ENCODE assay signal across 14 cellular contexts in the genomic region with DNA sequence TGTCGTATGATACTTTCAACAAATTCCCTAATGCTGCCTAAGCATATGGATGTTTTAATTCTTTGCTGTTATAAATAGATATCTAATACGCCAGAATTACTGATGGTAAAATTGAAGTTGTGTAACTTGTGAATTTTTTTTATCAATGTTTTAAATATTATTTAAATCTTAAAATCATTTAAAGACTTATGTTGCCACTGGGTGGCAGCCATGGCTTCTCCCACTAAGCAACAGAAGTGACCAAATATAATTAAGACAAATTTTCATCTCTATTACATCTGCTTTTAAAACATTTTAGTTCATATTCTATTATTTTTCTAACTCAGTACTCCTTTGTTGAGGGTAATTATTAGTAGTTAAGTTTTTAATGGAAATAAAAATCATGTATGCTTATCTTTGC. TPM values are rescaled to one million over a fixed set of nuclear protein-coding genes. Genes with fewer than 3 reads are reported as not detected.
DNase-seq lines count a peak whose midpoint lies in the region; ATAC-seq, FAIRE-seq and TF ChIP-seq lines count a peak whose summit lies in the region.
"Had no signal": no experiment of that assay in that cellular context is flagged by ENCODE, and none has a peak within 500 bp of the region (broad histone marks: within the 10 kb centered on the region; RNA-seq: fewer than 3 reads in every experiment).

No MANE protein-coding gene starts in this region.

- H3K36me3 ChIP-seq in DND-41 (ENCODE audit: insufficient read depth, low read length) = peaks cover 23% of the 10 kb centered on the region
- peaks cover 4% of the 10 kb centered on the region; the same call in 1 of the 2 replicates for H3K36me3 ChIP-seq in MM.1S (replicated peaks; ENCODE audit: insufficient read depth, low read length)
- H3K36me3 ChIP-seq in pancreas = no peaks in the 10 kb centered on the region
- H3K36me3 ChIP-seq in CD8-positive, alpha-beta memory T cell (ENCODE audit: insufficient read depth, low read length) = peaks cover 13% of the 10 kb centered on the region

- TF ChIP-seq CTCF in DND-41 (IDR thresholded peaks at IDR 0.05; ENCODE audit: borderline replicate concordance, extremely low read depth, low read length, poor library complexity, severe bottlenecking) = peak; percentile 16
- TF ChIP-seq CTCF in MM.1S (IDR thresholded peaks at IDR 0.05; ENCODE audit: low read length) = peak; percentile 8
- TF ChIP-seq CTCF in dorsolateral prefrontal cortex (IDR thresholded peaks at IDR 0.05 in 54 of 56, conservative IDR thresholded peaks at IDR 0.05 in 2 of 56; ENCODE audit: low read depth in 1 of 56, partially characterized antibody in 56 of 56) = peak in 39 of 56 donors; percentile 10 to 55 (median 31)
- TF ChIP-seq CTCF in pancreas (IDR thresholded peaks at IDR 0.05) = peak in 1 of 4 donors; percentile 15

- H3K4me1 Mint-ChIP-seq in CD8-positive, alpha-beta memory T cell = peaks cover 27 to 47% (median 44%) of the 10 kb centered on the region in 3 donors

- H3K4me3 Mint-ChIP-seq in CD8-positive, alpha-beta memory T cell = no peak overlapping the region
- H3K4me3 Mint-ChIP-seq: activated CD4-positive, alpha-beta T cell treated with anti-CD3 and anti-CD28 coated beads for 36 hours; activated T-cell treated with anti-CD3 and anti-CD28 coated beads, Interleukin-2, amount 50 U/mL, for 72 hours; effector memory CD8-positive, alpha-beta T cell had no signal

- H2AFZ ChIP-seq in DND-41 (ENCODE audit: low read depth, low read length) = no peak overlapping the region
- no peak overlapping the region for H2AFZ ChIP-seq in MM.1S (ENCODE audit: low read length)

- H3K4me3 ChIP-seq in DND-41 (ENCODE audit: low read depth in 1 of 2, low read length in 2 of 2) = no peak overlapping the region
- H3K4me3 ChIP-seq in MM.1S (ENCODE audit: low read length) = no peak overlapping the region
- no peak overlapping the region for H3K4me3 ChIP-seq in dorsolateral prefrontal cortex
- H3K4me3 ChIP-seq in pancreas = no peak overlapping the region
- no peak overlapping the region for H3K4me3 ChIP-seq in CD8-positive, alpha-beta memory T cell (ENCODE audit: low read length)

- no peak overlapping the region for H3K27ac Mint-ChIP-seq in CD8-positive, alpha-beta memory T cell
- H3K27ac Mint-ChIP-seq: activated CD4-positive, alpha-beta T cell treated with anti-CD3 and anti-CD28 coated beads for 36 hours; activated T-cell treated with anti-CD3 and anti-CD28 coated beads, Interleukin-2, amount 50 U/mL, for 72 hours had no signal

- H3K9ac ChIP-seq in DND-41 (ENCODE audit: low read depth, low read length) (no peak overlapping the region), MM.1S (ENCODE audit: low read length) (no peak overlapping the region)

- H3K79me2 ChIP-seq in DND-41 (ENCODE audit: insufficient read depth, low read length) = peaks cover 12% of the 10 kb centered on the region; the same call in 1 of the 2 replicates
- no peaks in the 10 kb centered on the region for H3K79me2 ChIP-seq in MM.1S (ENCODE audit: low read length)

- no peaks in the 10 kb centered on the region for H3K9me2 ChIP-seq in MM.1S (replicated peaks; ENCODE audit: insufficient read depth, low read length)

- H3K4me2 ChIP-seq in DND-41 (ENCODE audit: insufficient read depth, low read length) (no peak overlapping the region), MM.1S (ENCODE audit: low read depth, low read length) (no peak overlapping the region)

- H3K27me3 ChIP-seq in DND-41 (ENCODE audit: insufficient read depth, low read length, poor library complexity) = no peaks in the 10 kb centered on the region
- H3K27me3 ChIP-seq in MM.1S (replicated peaks; ENCODE audit: insufficient read depth, low read length) = no peaks in the 10 kb centered on the region
- no peaks in the 10 kb centered on the region for H3K27me3 ChIP-seq in dorsolateral prefrontal cortex
- no peaks in the 10 kb centered on the region for H3K27me3 ChIP-seq in pancreas
- H3K27me3 ChIP-seq in CD8-positive, alpha-beta memory T cell (ENCODE audit: insufficient read depth, low read length, poor library complexity, severe bottlenecking) = no peaks in the 10 kb centered on the region

- POLR2A ChIA-PET in CD8-positive, alpha-beta memory T cell (lab: Charles Lee) = no interaction called here

- 88 to 94% methylated on average over 2 of the region's 2 CpGs for WGBS in pancreas, 2 donors

- H3K36me3 Mint-ChIP-seq in CD8-positive, alpha-beta memory T cell = peaks cover 5 to 31% (median 17%) of the 10 kb centered on the region in 3 donors

- no peaks in the 10 kb centered on the region; the same call in 1 of the 2 replicates for H4K20me1 ChIP-seq in DND-41 (ENCODE audit: insufficient read depth, low read length)
- no peaks in the 10 kb centered on the region for H4K20me1 ChIP-seq in MM.1S (ENCODE audit: insufficient read depth, low read length)

- H3K4me1 ChIP-seq in DND-41 (ENCODE audit: insufficient read depth, low read length) = no peaks in the 10 kb centered on the region
- peaks cover 16% of the 10 kb centered on the region; the same call in 1 of the 2 replicates for H3K4me1 ChIP-seq in MM.1S (ENCODE audit: low read length)
- H3K4me1 ChIP-seq in pancreas = peaks cover 0 to 5% (median 0%) of the 10 kb centered on the region in 3 donors
- peaks cover 3% of the 10 kb centered on the region for H3K4me1 ChIP-seq in CD8-positive, alpha-beta memory T cell (ENCODE audit: insufficient read depth, low read length)

- CTCF ChIA-PET in CD8-positive, alpha-beta memory T cell (lab: Charles Lee) = interaction anchor here (1.2 kb wide), 1 partner anchor 64 kb away, joined by 5 read pairs; no protein-coding TSS in a partner anchor

- no peaks in the 10 kb centered on the region for H3F3A ChIP-seq in MM.1S (ENCODE audit: insufficient read depth, low read length)

- no peaks in the 10 kb centered on the region for H3K9me3 ChIP-seq in DND-41 (ENCODE audit: insufficient read depth, low read length, severe bottlenecking)
- no peaks in the 10 kb centered on the region for H3K9me3 ChIP-seq in MM.1S (replicated peaks; ENCODE audit: insufficient read depth, low read length)
- H3K9me3 ChIP-seq in pancreas = no peaks in the 10 kb centered on the region
- H3K9me3 ChIP-seq in CD8-positive, alpha-beta memory T cell (ENCODE audit: low read length) = no peaks in the 10 kb centered on the region

- H3K27ac ChIP-seq in DND-41 (ENCODE audit: low read length) = no peak overlapping the region
- no peak overlapping the region for H3K27ac ChIP-seq in MM.1S (ENCODE audit: low read length)
- no peak overlapping the region for H3K27ac ChIP-seq in dorsolateral prefrontal cortex
- no peak overlapping the region for H3K27ac ChIP-seq in pancreas
- H3K27ac ChIP-seq in CD8-positive, alpha-beta memory T cell (ENCODE audit: low read depth, low read length) = no peak overlapping the region

- intact Hi-C loops in dorsolateral prefrontal cortex (cut with DNase I) = loop anchor here (5.0 kb wide), 1 partner anchor 63 kb away; no protein-coding TSS in a partner anchor
- intact Hi-C loops in pancreas (cut with DNase I) = no loop called here

- FAIRE-seq in pancreas (lab: Jason Lieb, UNC) = peak; percentile 81

- no peak for DNase-seq in DND-41
- no peak for DNase-seq in MM.1S
- DNase-seq in dorsolateral prefrontal cortex = no peak
- DNase-seq in pancreas = no peak
- no peak for DNase-seq in GOT3 (lab: John Stamatoyannopoulos, UW)
- DNase-seq in CD8-positive, alpha-beta memory T cell = no peak
- no peak for DNase-seq in NCI-H1930 (lab: John Stamatoyannopoulos, UW)
- DNase-seq: activated CD4-positive, alpha-beta T cell treated with anti-CD3 and anti-CD28 coated beads for 36 hours; activated T-cell treated with anti-CD3 and anti-CD28 coated beads, Interleukin-2, amount 50 U/mL, for 72 hours; anterior cingulate cortex; effector memory CD8-positive, alpha-beta T cell; H7; NCI-H1417 treated with DMSO at 0.1 percent for 48 hours; right cardiac atrium had no signal

- no peaks in the 10 kb centered on the region for H3K9me3 Mint-ChIP-seq in CD8-positive, alpha-beta memory T cell
- H3K9me3 Mint-ChIP-seq: activated T-cell treated with anti-CD3 and anti-CD28 coated beads, Interleukin-2, amount 50 U/mL, for 72 hours; effector memory CD8-positive, alpha-beta T cell had no signal

- ATAC-seq in DND-41 (ENCODE audit: insufficient read depth, low read depth) = no peak
- ATAC-seq in pancreas = no peak
- ATAC-seq: activated CD4-positive, alpha-beta T cell treated with anti-CD3 and anti-CD28 coated beads for 36 hours; activated T-cell treated with anti-CD3 and anti-CD28 coated beads, Interleukin-2, amount 50 U/mL, for 72 hours; effector memory CD8-positive, alpha-beta T cell; right cardiac atrium had no signal

- H3K27me3 Mint-ChIP-seq in CD8-positive, alpha-beta memory T cell = no peaks in the 10 kb centered on the region
- H3K27me3 Mint-ChIP-seq: activated CD4-positive, alpha-beta T cell treated with anti-CD3 and anti-CD28 coated beads for 36 hours; effector memory CD8-positive, alpha-beta T cell had no signal

RNA-seq across cellular contexts. Expression of a gene that starts 8.1 kb away (rescaled TPM):
- total RNA-seq in dorsolateral prefrontal cortex = 1 to 10 TPM in 55 of 120 experiments, under 1 TPM in 52, not detected in 13; 0.23 to 3.9 (median 1.0) TPM
- under 1 TPM; 0.28 to 0.52 (median 0.34) TPM for total RNA-seq in pancreas
- 1 to 10 TPM in 1 of 2 donors, under 1 TPM in 1; 0.87 to 1.3 TPM for polyA plus RNA-seq in pancreas
- total RNA-seq in CD8-positive, alpha-beta memory T cell = under 1 TPM; 0.71 to 0.96 TPM
- polyA plus RNA-seq in CD8-positive, alpha-beta memory T cell = 0.45 TPM

Comparison
In these comparisons a context has a peak if more than half of its experiments do, and no peak if none do; other contexts are left out.
1. intact Hi-C loops: an anchor here in dorsolateral prefrontal cortex (5.0 kb wide); none called in pancreas.